Comparison of ENCODE assay signal across 7 cellular contexts in genomic region chr5:33210983-33211382, GRCh38.
"Had no signal": no experiment of that assay in that cellular context is flagged by ENCODE, and none has a peak within 500 bp of the region (broad histone marks: within the 10 kb centered on the region; RNA-seq: fewer than 3 reads in every experiment).

No MANE protein-coding gene starts in this region.

- H3K27ac ChIP-seq: HL-60 had no signal

- H3K4me2 ChIP-seq: GM23338 had no signal

- H3K4me1 ChIP-seq: HAP-1 had no signal

- H3K36me3 ChIP-seq: HAP-1 had no signal

- DNase-seq: H7, HFFc6, KG1 had no signal

- ATAC-seq: GM23338, HCT116 had no signal

- H3K9me3 ChIP-seq: HAP-1 had no signal

- H3K4me3 ChIP-seq: GM23338, HAP-1 had no signal
